ENCODE assay signal across 1 cellular context in genomic region chr19:7978196-7978825, GRCh38.
TF ChIP-seq lines count a peak whose summit lies in the region.

No MANE protein-coding gene starts in this region.

TF ChIP-seq in IMR-90, 13 proteins besides CTCF, POLR2A, EP300 and RAD21 (continued from another document):
- TF ChIP-seq SMC3 (IDR thresholded peaks at IDR 0.05; ENCODE audit: low read depth, low read length), result no peak
- TF ChIP-seq CHD1 (IDR thresholded peaks at IDR 0.05; ENCODE audit: low read depth, low read length), result no peak
